In genomic region chr7:99397632-99397983, GRCh38 we compare ENCODE assay signal across 1 cellular context.
TF ChIP-seq lines count a peak whose summit lies in the region.

No MANE protein-coding gene starts in this region.

TF ChIP-seq in SK-N-SH treated with all-trans-retinoic acid at 6 μM for 48 hours, 23 proteins besides CTCF, POLR2A, EP300 and RAD21 (continued from another document):
- no peak for TF ChIP-seq CREB5 (CRISPR knock-in tag; IDR thresholded peaks at IDR 0.05; ENCODE audit: low read depth)
TF ChIP-seq in SK-N-SH treated with all-trans-retinoic acid at 6 μM for 48 hours: peak in this region for 0.
